ENCODE assay signal across 17 cellular contexts in genomic region chr1:107740574-107740973, GRCh38.
"Had no signal": no experiment of that assay in that cellular context is flagged by ENCODE, and none has a peak within 500 bp of the region (broad histone marks: within the 10 kb centered on the region; RNA-seq: fewer than 3 reads in every experiment).

No MANE protein-coding gene starts in this region.

- H3K27ac ChIP-seq: brain microvascular endothelial cell, parathyroid adenoma, right atrium auricular region, upper lobe of left lung had no signal

- ATAC-seq: left colon, T-helper 17 cell had no signal

- H2AFZ ChIP-seq: parathyroid adenoma had no signal

- H3K9ac ChIP-seq: parathyroid adenoma had no signal

- H3K4me1 ChIP-seq: parathyroid adenoma, right atrium auricular region had no signal

- H3K4me3 ChIP-seq: right atrium auricular region, upper lobe of left lung had no signal

- H3K79me2 ChIP-seq: parathyroid adenoma had no signal

- H3K36me3 ChIP-seq: brain microvascular endothelial cell, right atrium auricular region had no signal

- H3K9me3 Mint-ChIP-seq: activated naive CD4-positive, alpha-beta T cell treated with anti-CD3 and anti-CD28 coated beads, Interleukin-2, amount 50 U/mL, for 24 hours; activated T-helper 2 cell treated with anti-CD3 and anti-CD28 coated beads, Interferon-gamma antibody, Interleukin-2, Interleukin-4, amounts not matched to agents 10 μg/mL and 5 μg/mL and 100 μg/mL, durations not matched to agents 14 hours and 24 hours and 36 hours; endodermal cell had no signal

- DNase-seq: activated CD4-positive, alpha-beta T cell treated with anti-CD3 and anti-CD28 coated beads, Interleukin-2, amount 50 U/mL, for 1 hour; activated CD4-positive, CD25-positive, alpha-beta regulatory T cell; amygdala; brain microvascular endothelial cell; dermis blood vessel endothelial cell; endodermal cell; erythroblast; glutamatergic neuron; left colon; mesendoderm; stimulated activated naive CD4-positive, alpha-beta T cell; T-helper 17 cell had no signal

- H3K27ac Mint-ChIP-seq: activated naive CD4-positive, alpha-beta T cell treated with anti-CD3 and anti-CD28 coated beads, Interleukin-2, amount 50 U/mL, for 24 hours; activated T-helper 2 cell treated with anti-CD3 and anti-CD28 coated beads, Interferon-gamma antibody, Interleukin-2, Interleukin-4, amounts not matched to agents 10 μg/mL and 5 μg/mL and 100 μg/mL, durations not matched to agents 14 hours and 24 hours and 36 hours; T-helper 17 cell had no signal

- H3K9me3 ChIP-seq: right atrium auricular region, upper lobe of left lung had no signal

- H3K4me3 Mint-ChIP-seq: activated naive CD4-positive, alpha-beta T cell treated with anti-CD3 and anti-CD28 coated beads, Interleukin-2, amount 50 U/mL, for 24 hours; endodermal cell; T-helper 17 cell had no signal

- H3K27me3 Mint-ChIP-seq: activated naive CD4-positive, alpha-beta T cell treated with anti-CD3 and anti-CD28 coated beads, Interleukin-2, amount 50 U/mL, for 24 hours; T-helper 17 cell had no signal

- H3K27me3 ChIP-seq: brain microvascular endothelial cell, right atrium auricular region, upper lobe of left lung had no signal

- H3K4me1 Mint-ChIP-seq: activated naive CD4-positive, alpha-beta T cell treated with anti-CD3 and anti-CD28 coated beads, Interleukin-2, amount 50 U/mL, for 24 hours had no signal
